ENCODE assay signal across 1 cellular context in the genomic region with DNA sequence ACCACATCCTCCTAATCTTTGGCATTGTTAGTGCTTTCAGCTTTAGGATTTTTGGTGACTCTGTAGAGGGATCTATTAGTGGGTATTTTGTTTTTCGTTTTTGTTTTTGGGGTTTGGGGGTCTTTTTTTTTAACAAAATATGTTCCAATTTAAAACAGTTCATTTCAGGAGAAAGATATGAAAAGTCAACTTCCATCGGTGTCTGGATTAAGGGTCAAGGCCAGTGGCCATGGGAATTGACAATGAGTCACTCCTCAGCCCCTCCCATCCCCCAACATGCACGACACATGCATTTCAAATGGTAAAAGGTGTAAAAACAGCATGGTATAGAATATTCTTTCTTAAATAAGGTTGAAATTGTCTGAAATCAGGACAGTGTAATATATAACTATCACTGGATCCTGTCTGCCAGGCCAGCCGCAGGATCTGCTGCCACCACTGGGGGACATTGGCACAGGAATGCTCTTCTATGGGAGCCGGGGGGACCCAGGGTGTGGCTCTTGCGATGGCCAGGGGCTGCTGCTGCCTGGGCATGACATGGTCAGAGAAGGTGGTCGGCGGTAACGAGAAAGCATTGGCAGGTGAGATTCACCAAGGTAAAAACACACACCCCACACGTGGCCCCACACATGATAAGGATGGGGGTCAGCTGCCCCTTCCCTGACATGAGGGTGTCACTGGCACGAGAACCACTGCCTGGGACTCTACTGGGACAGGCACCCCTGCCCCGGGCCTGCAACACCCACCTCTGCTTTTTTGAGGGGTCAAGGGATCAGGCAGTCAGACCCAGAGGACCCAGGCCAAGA.
TF ChIP-seq lines count a peak whose summit lies in the region.

No MANE protein-coding gene starts in this region.

TF ChIP-seq in HepG2, 621 proteins besides CTCF, POLR2A, EP300 and RAD21 (continued from another document and continues in another):
- TF ChIP-seq, protein P1, sequence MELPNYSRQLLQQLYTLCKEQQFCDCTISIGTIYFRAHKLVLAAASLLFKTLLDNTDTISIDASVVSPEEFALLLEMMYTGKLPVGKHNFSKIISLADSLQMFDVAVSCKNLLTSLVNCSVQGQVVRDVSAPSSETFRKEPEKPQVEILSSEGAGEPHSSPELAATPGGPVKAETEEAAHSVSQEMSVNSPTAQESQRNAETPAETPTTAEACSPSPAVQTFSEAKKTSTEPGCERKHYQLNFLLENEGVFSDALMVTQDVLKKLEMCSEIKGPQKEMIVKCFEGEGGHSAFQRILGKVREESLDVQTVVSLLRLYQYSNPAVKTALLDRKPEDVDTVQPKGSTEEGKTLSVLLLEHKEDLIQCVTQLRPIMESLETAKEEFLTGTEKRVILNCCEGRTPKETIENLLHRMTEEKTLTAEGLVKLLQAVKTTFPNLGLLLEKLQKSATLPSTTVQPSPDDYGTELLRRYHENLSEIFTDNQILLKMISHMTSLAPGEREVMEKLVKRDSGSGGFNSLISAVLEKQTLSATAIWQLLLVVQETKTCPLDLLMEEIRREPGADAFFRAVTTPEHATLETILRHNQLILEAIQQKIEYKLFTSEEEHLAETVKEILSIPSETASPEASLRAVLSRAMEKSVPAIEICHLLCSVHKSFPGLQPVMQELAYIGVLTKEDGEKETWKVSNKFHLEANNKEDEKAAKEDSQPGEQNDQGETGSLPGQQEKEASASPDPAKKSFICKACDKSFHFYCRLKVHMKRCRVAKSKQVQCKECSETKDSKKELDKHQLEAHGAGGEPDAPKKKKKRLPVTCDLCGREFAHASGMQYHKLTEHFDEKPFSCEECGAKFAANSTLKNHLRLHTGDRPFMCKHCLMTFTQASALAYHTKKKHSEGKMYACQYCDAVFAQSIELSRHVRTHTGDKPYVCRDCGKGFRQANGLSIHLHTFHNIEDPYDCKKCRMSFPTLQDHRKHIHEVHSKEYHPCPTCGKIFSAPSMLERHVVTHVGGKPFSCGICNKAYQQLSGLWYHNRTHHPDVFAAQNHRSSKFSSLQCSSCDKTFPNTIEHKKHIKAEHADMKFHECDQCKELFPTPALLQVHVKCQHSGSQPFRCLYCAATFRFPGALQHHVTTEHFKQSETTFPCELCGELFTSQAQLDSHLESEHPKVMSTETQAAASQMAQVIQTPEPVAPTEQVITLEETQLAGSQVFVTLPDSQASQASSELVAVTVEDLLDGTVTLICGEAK (IDR thresholded peaks at IDR 0.05): no peak
- TF ChIP-seq, protein P1 (CRISPR knock-in tag; IDR thresholded peaks at IDR 0.05): no peak
- TF ChIP-seq NR2C2 (CRISPR knock-in tag; IDR thresholded peaks at IDR 0.05; ENCODE audit: borderline replicate concordance): peak; percentile 66; the same call in 1 of the 2 replicates
- no peak for TF ChIP-seq DRAP1 (CRISPR knock-in tag; IDR thresholded peaks at IDR 0.05)
- TF ChIP-seq ZNF567 (CRISPR knock-in tag; IDR thresholded peaks at IDR 0.05; ENCODE audit: borderline replicate concordance): 0 out of 2 replicates have a peak, but pooled peaks have one; percentile 37
- TF ChIP-seq PATZ1 (CRISPR knock-in tag; IDR thresholded peaks at IDR 0.05): peak; percentile 42; the same call in 1 of the 2 replicates
- TF ChIP-seq ZNF841 (CRISPR knock-in tag; IDR thresholded peaks at IDR 0.05; ENCODE audit: borderline replicate concordance): no peak
- TF ChIP-seq ZBTB44 (CRISPR knock-in tag; IDR thresholded peaks at IDR 0.05): no peak
- TF ChIP-seq PAXIP1 (CRISPR knock-in tag; conservative IDR thresholded peaks at IDR 0.05): peak; percentile 90
- TF ChIP-seq ZBTB34 (CRISPR knock-in tag; IDR thresholded peaks at IDR 0.05): no peak
- peak; percentile 80 for TF ChIP-seq GATAD2A (CRISPR knock-in tag; IDR thresholded peaks at IDR 0.05)
- TF ChIP-seq, protein P2, sequence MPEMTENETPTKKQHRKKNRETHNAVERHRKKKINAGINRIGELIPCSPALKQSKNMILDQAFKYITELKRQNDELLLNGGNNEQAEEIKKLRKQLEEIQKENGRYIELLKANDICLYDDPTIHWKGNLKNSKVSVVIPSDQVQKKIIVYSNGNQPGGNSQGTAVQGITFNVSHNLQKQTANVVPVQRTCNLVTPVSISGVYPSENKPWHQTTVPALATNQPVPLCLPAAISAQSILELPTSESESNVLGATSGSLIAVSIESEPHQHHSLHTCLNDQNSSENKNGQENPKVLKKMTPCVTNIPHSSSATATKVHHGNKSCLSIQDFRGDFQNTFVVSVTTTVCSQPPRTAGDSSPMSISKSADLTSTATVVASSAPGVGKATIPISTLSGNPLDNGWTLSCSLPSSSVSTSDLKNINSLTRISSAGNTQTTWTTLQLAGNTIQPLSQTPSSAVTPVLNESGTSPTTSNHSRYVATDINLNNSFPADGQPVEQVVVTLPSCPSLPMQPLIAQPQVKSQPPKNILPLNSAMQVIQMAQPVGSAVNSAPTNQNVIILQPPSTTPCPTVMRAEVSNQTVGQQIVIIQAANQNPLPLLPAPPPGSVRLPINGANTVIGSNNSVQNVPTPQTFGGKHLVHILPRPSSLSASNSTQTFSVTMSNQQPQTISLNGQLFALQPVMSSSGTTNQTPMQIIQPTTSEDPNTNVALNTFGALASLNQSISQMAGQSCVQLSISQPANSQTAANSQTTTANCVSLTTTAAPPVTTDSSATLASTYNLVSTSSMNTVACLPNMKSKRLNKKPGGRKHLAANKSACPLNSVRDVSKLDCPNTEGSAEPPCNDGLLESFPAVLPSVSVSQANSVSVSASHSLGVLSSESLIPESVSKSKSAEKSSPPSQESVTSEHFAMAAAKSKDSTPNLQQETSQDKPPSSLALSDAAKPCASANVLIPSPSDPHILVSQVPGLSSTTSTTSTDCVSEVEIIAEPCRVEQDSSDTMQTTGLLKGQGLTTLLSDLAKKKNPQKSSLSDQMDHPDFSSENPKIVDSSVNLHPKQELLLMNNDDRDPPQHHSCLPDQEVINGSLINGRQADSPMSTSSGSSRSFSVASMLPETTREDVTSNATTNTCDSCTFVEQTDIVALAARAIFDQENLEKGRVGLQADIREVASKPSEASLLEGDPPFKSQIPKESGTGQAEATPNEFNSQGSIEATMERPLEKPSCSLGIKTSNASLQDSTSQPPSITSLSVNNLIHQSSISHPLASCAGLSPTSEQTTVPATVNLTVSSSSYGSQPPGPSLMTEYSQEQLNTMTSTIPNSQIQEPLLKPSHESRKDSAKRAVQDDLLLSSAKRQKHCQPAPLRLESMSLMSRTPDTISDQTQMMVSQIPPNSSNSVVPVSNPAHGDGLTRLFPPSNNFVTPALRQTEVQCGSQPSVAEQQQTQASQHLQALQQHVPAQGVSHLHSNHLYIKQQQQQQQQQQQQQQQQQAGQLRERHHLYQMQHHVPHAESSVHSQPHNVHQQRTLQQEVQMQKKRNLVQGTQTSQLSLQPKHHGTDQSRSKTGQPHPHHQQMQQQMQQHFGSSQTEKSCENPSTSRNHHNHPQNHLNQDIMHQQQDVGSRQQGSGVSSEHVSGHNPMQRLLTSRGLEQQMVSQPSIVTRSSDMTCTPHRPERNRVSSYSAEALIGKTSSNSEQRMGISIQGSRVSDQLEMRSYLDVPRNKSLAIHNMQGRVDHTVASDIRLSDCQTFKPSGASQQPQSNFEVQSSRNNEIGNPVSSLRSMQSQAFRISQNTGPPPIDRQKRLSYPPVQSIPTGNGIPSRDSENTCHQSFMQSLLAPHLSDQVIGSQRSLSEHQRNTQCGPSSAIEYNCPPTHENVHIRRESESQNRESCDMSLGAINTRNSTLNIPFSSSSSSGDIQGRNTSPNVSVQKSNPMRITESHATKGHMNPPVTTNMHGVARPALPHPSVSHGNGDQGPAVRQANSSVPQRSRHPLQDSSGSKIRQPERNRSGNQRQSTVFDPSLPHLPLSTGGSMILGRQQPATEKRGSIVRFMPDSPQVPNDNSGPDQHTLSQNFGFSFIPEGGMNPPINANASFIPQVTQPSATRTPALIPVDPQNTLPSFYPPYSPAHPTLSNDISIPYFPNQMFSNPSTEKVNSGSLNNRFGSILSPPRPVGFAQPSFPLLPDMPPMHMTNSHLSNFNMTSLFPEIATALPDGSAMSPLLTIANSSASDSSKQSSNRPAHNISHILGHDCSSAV (CRISPR knock-in tag; IDR thresholded peaks at IDR 0.05; ENCODE audit: borderline replicate concordance): no peak
